ENCODE assay signal across 6 cellular contexts in genomic region chr4:122906762-122907395, GRCh38. TPM values are rescaled to one million over a fixed set of nuclear protein-coding genes. Genes with fewer than 3 reads are reported as not detected.
A peak's percentile ranks its signal among the peaks of the same experiment; 100 is the strongest.
DNase-seq lines count a peak whose midpoint lies in the region; ATAC-seq, FAIRE-seq and TF ChIP-seq lines count a peak whose summit lies in the region.
"Not testable (repeated sequence)": the region's sequence is repeated elsewhere in the genome, so short reads cannot be mapped to it uniquely, and the experiment has no call there.

No MANE protein-coding gene starts in this region.

- not testable (repeated sequence) for ATAC-seq in WTC11
- peak; percentile 89 for ATAC-seq in K562

- peak; percentile 82 for FAIRE-seq in K562 (lab: Jason Lieb, UNC)

- not testable (repeated sequence) for TF ChIP-seq RAD21 in K562 (CRISPR knock-in tag; conservative IDR thresholded peaks at IDR 0.05 in 1 of 2, IDR thresholded peaks at IDR 0.05 in 1 of 2)

- not testable (repeated sequence) for H3K9me3 Mint-ChIP-seq in WTC11

- H3K9me3 ChIP-seq in GM23248 (ENCODE audit: low read depth); K562 (replicated peaks; ENCODE audit: control insufficient read depth, insufficient read depth, low read depth, low read length): not testable (repeated sequence)

- H3K4me1 Mint-ChIP-seq in WTC11: peaks cover 29% of the 10 kb centered on the region

- not testable (repeated sequence) for H3K27ac Mint-ChIP-seq in WTC11

- DNase-seq in CD1c-positive myeloid dendritic cell (ENCODE audit: extremely low spot score) (peak; percentile 18), GM23248 (peak; percentile 44), OCI-M1 (lab: John Stamatoyannopoulos, UW) (peak; percentile 54), K562 (ENCODE audit: extremely low read depth in 1 of 4, low spot score in 3 of 4) (peak in 2 of 4 experiments; percentile 16 to 82)
- not testable (repeated sequence) for DNase-seq in WTC11 (ENCODE audit: low spot score)
- peak; percentile 5 for DNase-seq in activated CD4-positive, alpha-beta T cell treated with anti-CD3 and anti-CD28 coated beads for 48 hours

- not testable (repeated sequence) for H3K9ac ChIP-seq in GM23248; K562 (ENCODE audit: insufficient read depth in 1 of 2, low read depth in 2 of 2, low read length in 2 of 2)

- POLR2A ChIA-PET in WTC11 (lab: Charles Lee): not testable (repeated sequence)
- POLR2A ChIA-PET in K562 (lab: Yijun Ruan, JAX): interaction anchor here (1.2 kb wide), 1 partner anchor 10 kb away, joined by 3 read pairs; no protein-coding TSS in a partner anchor

- in situ Hi-C loops in GM23248 (cut with MboI): not testable (repeated sequence)
- in situ Hi-C loops in K562 (cut with MboI): loop anchor here (25.0 kb wide), 1 partner anchor 1045 kb away; the partner anchor contains the start of gene BBS7

- not testable (repeated sequence) for TF ChIP-seq POLR2A in K562 (conservative IDR thresholded peaks at IDR 0.05)

- not testable (repeated sequence) for H3K27ac ChIP-seq in GM23248
- peak overlapping the region; percentile 58; the same call in 2 of the 3 replicates for H3K27ac ChIP-seq in K562 (ENCODE audit: extremely low read depth, low read depth, low read length)

- peaks cover 96% of the 10 kb centered on the region for H3F3A ChIP-seq in GM23248 (ENCODE audit: insufficient read depth)

- not testable (repeated sequence) for H3K36me3 ChIP-seq in GM23248 (ENCODE audit: low read depth); K562 (ENCODE audit: control insufficient read depth, insufficient read depth, low read length)

- H3K4me3 Mint-ChIP-seq in WTC11: not testable (repeated sequence)

- BruUV-seq in K562 (replicated peaks; lab: Mats Ljungman, UMichigan): not testable (repeated sequence)

- not testable (repeated sequence) for H2AFZ ChIP-seq in GM23248; K562 (ENCODE audit: low read depth, low read length)

- not testable (repeated sequence) for H3K9me2 ChIP-seq in GM23248 (ENCODE audit: insufficient read depth)

- H3K27me3 ChIP-seq in GM23248 (replicated peaks; ENCODE audit: insufficient read depth); K562 (ENCODE audit: control insufficient read depth in 2 of 2, insufficient read depth in 2 of 2, low read length in 2 of 2): not testable (repeated sequence)

- not testable (repeated sequence) for H3K4me2 ChIP-seq in GM23248 (ENCODE audit: unreplicated experiment); K562 (ENCODE audit: insufficient read depth, low read length)

- intact Hi-C loops in K562 (cut with micrococcal nuclease): not testable (repeated sequence)

- not testable (repeated sequence) for H3K4me3 ChIP-seq in GM23248, K562

- TF ChIP-seq CTCF in WTC11 (IDR thresholded peaks at IDR 0.05); K562 (IDR thresholded peaks at IDR 0.05 in 2 of 3, conservative IDR thresholded peaks at IDR 0.05 in 1 of 3; ENCODE audit: insufficient read depth in 2 of 3, low read depth in 1 of 3, low read length in 3 of 3): not testable (repeated sequence)

- CTCF ChIA-PET in WTC11 (lab: Charles Lee); K562 (lab: Yijun Ruan, JAX; ENCODE audit: low intra/inter-chr PET ratio): not testable (repeated sequence)

- not testable (repeated sequence) for TF ChIP-seq EP300 in K562 (IDR thresholded peaks at IDR 0.05; ENCODE audit: low read length)

- not testable (repeated sequence) for H3K4me1 ChIP-seq in GM23248 (ENCODE audit: insufficient read depth); K562 (replicated peaks in 1 of 2; ENCODE audit: control insufficient read depth in 2 of 2, insufficient read depth in 2 of 2, low read length in 2 of 2)

- H4K20me1 ChIP-seq in GM23248 (ENCODE audit: insufficient read depth); K562 (replicated peaks; ENCODE audit: control insufficient read depth, insufficient read depth, low read length): not testable (repeated sequence)

- 82 to 89% methylated on average over 7 of the region's 7 CpGs for WGBS in GM23248 (ENCODE audit: low coverage in 1 of 2, low lambda C conversion rate in 2 of 2, missing lambda C conversion rate in 2 of 2), 2 experiments
- WGBS in K562 (ENCODE audit: insufficient coverage, low coverage, missing lambda C conversion rate): 66% methylated on average over 7 of the region's 7 CpGs

- not testable (repeated sequence) for H3K9me1 ChIP-seq in K562 (ENCODE audit: control insufficient read depth, insufficient read depth, low read length)

- not testable (repeated sequence) for H3K27me3 Mint-ChIP-seq in WTC11 (ENCODE audit: low read depth)

- not testable (repeated sequence) for H3K36me3 Mint-ChIP-seq in WTC11

- H3K79me2 ChIP-seq in GM23248 (ENCODE audit: insufficient read depth); K562 (ENCODE audit: control insufficient read depth, insufficient read depth, low read length): not testable (repeated sequence)

TF ChIP-seq in WTC11, 78 proteins besides CTCF, POLR2A, EP300 and RAD21:
- peak; percentile 70; the same call in 1 of the 2 replicates for TF ChIP-seq ZNF121 (CRISPR knock-in tag; IDR thresholded peaks at IDR 0.05)

TF ChIP-seq in K562, 482 proteins besides CTCF, POLR2A, EP300 and RAD21 (continues in another document):
- TF ChIP-seq MEIS2 (IDR thresholded peaks at IDR 0.05; ENCODE audit: partially characterized antibody): peak; percentile 73
- peak; percentile 58; the same call in 1 of the 2 replicates for TF ChIP-seq DMBX1 (CRISPR knock-in tag; IDR thresholded peaks at IDR 0.05; ENCODE audit: borderline replicate concordance)
- TF ChIP-seq ATF7 (IDR thresholded peaks at IDR 0.05): peak; percentile 24; the same call in 1 of the 2 replicates
- peak; percentile 51; the same call in 1 of the 2 replicates for TF ChIP-seq SMAD4 (CRISPR knock-in tag; conservative IDR thresholded peaks at IDR 0.05)
- TF ChIP-seq ESRRA (IDR thresholded peaks at IDR 0.05; ENCODE audit: borderline replicate concordance, low read depth): peak; percentile 44; the same call in 1 of the 2 replicates
- 0 out of 2 replicates have a peak, but pooled peaks have one; percentile 25 for TF ChIP-seq ZNF395 (CRISPR knock-in tag; IDR thresholded peaks at IDR 0.05)
- peak; percentile 87 for TF ChIP-seq PKNOX1 (IDR thresholded peaks at IDR 0.05)

RNA-seq across cellular contexts. Expression of gene NUDT6, which starts 15.5 kb away (rescaled TPM):
- 4.3 and 4.9 TPM in 2 replicates for total RNA-seq in GM23248 (2014; rRNA removed; shearing (Covaris generic))
- 4.1 and 6.0 TPM in 2 replicates for polyA plus RNA-seq in GM23248 (2016; fragmentation: Nextera tagmentation; extraction: Ambion mirVana)
- 8.0 to 8.7 TPM (median 8.4 TPM) in 3 replicates for total RNA-seq in WTC11 (2021)
- total RNA-seq in K562 (2011; cell fraction: chromatin; rRNA removed; ENCODE audit: low replicate concordance): 8.0 and 16.1 TPM in 2 replicates
- total RNA-seq in K562 (2011; cell fraction: nucleolus; rRNA removed): 4.2 and 5.0 TPM in 2 replicates
- 9.4 and 12.9 TPM in 2 replicates for total RNA-seq in K562 (2011; cell fraction: nucleoplasm; rRNA removed)
- 7.8 and 13.1 TPM in 2 replicates for total RNA-seq in K562 (2014; rRNA removed)
- total RNA-seq in K562 (2014; rRNA removed; fragmentation: Illumina TruSeq; extraction: Trizol): 12.5 and 13.3 TPM in 2 replicates
- 14.7 and 16.4 TPM in 2 replicates for total RNA-seq in K562 (2015; rRNA removed; fragmentation: Illumina TruSeq; extraction: Trizol)
- total RNA-seq in K562 (2021): 9.4 and 9.5 TPM in 2 replicates
- polyA plus RNA-seq in K562 (2011; rRNA removed): 11.1 and 13.7 TPM in 2 replicates
- 6.8 and 8.6 TPM in 2 replicates for polyA plus RNA-seq in K562 (2011; cell fraction: cytosol; rRNA removed)
- polyA plus RNA-seq in K562 (2011; cell fraction: nucleus; rRNA removed): 8.0 and 11.9 TPM in 2 replicates
- 12.2 and 12.6 TPM in 2 replicates for polyA plus RNA-seq in K562 (2012)
- 7.8 and 11.0 TPM in 2 replicates for polyA plus RNA-seq in K562 (2014; fragmentation: Illumina TruSeq; extraction: Trizol)
- polyA plus RNA-seq in K562 (2014; fragmentation: Nextera tagmentation; extraction: Ambion mirVana): 10 to 100 TPM; 15.5 to 18.1 TPM
- polyA plus RNA-seq in K562 (2014; rRNA removed): 13.0 and 13.4 TPM in 2 replicates
- 12.6 and 15.2 TPM in 2 replicates for polyA minus RNA-seq in K562 (2011; rRNA and poly(A)+ RNA removed)
- polyA minus RNA-seq in K562 (2011; cell fraction: cytosol; rRNA and poly(A)+ RNA removed): 3.2 and 4.6 TPM in 2 replicates
- polyA minus RNA-seq in K562 (2011; cell fraction: nucleus; rRNA and poly(A)+ RNA removed): 9.8 and 17.5 TPM in 2 replicates
